Comparison of ENCODE assay signal across 9 cellular contexts in genomic region chr13:40149611-40150283, GRCh38.
A peak's percentile ranks its signal among the peaks of the same experiment; 100 is the strongest.
DNase-seq lines count a peak whose midpoint lies in the region; ATAC-seq and TF ChIP-seq lines count a peak whose summit lies in the region.
"Had no signal": no experiment of that assay in that cellular context is flagged by ENCODE, and none has a peak within 500 bp of the region (broad histone marks: within the 10 kb centered on the region; RNA-seq: fewer than 3 reads in every experiment).

No MANE protein-coding gene starts in this region.

- H3K79me2 ChIP-seq in mammary epithelial cell (ENCODE audit: insufficient read depth, low read length): no peaks in the 10 kb centered on the region

- dilution Hi-C loops in mammary epithelial cell (cut with HindIII; ENCODE audit: low sequenced_read_pairs): no loop called here

- in situ Hi-C loops in mammary epithelial cell (cut with MboI; ENCODE audit: low sequenced_read_pairs in 2 of 2): no loop called here

- peak; percentile 31 for DNase-seq in activated CD4-positive, alpha-beta T cell treated with anti-CD3 and anti-CD28 coated beads for 48 hours
- no peak for DNase-seq in activated CD4-positive, alpha-beta T cell treated with anti-CD3 and anti-CD28 coated beads, Interleukin-2, amount 50 U/mL, for 48 hours
- DNase-seq in mammary epithelial cell: peak; percentile 82
- no peak for DNase-seq in right lobe of liver
- no peak for DNase-seq in testis
- no peak for DNase-seq in activated CD8-positive, alpha-beta memory T cell treated with anti-CD3 and anti-CD28 coated beads for 24 hours
- DNase-seq in COR-L47 (lab: John Stamatoyannopoulos, UW): no peak

- 31% methylated on average over 6 of the region's 6 CpGs for WGBS in mammary epithelial cell (ENCODE audit: low coverage, missing lambda C conversion rate)
- 45% methylated on average over 4 of the region's 6 CpGs for WGBS in right lobe of liver (ENCODE audit: insufficient coverage, low coverage, low lambda C conversion rate, missing lambda C conversion rate)
- WGBS in testis, 2 donors: 36 to 58% methylated on average over 6 of the region's 6 CpGs

- no peak overlapping the region for H3K9ac ChIP-seq in mammary epithelial cell (ENCODE audit: insufficient read depth, low read length)
- H3K9ac ChIP-seq: BLaER1 had no signal

- BruUV-seq in mammary epithelial cell (replicated peaks; lab: Mats Ljungman, UMichigan): no TSS peak

- H3K9me3 ChIP-seq in mammary epithelial cell (replicated peaks; ENCODE audit: insufficient read depth, low read length): no peaks in the 10 kb centered on the region
- no peaks in the 10 kb centered on the region for H3K9me3 ChIP-seq in right lobe of liver
- H3K9me3 ChIP-seq in testis: no peaks in the 10 kb centered on the region
- H3K9me3 ChIP-seq: BLaER1 had no signal

- no peak for TF ChIP-seq POLR2A in right lobe of liver (IDR thresholded peaks at IDR 0.05)
- no peak for TF ChIP-seq POLR2A in testis (IDR thresholded peaks at IDR 0.05)

- ATAC-seq in right lobe of liver (peak; percentile 40 to 75 (median 60)), GM21381 (IDR thresholded peaks at IDR 0.05; ENCODE audit: unreplicated experiment) (no peak)

- no peaks in the 10 kb centered on the region for H3K36me3 ChIP-seq in mammary epithelial cell (ENCODE audit: insufficient read depth, low read length)
- no peaks in the 10 kb centered on the region for H3K36me3 ChIP-seq in right lobe of liver
- no peaks in the 10 kb centered on the region for H3K36me3 ChIP-seq in testis (ENCODE audit: low read depth, missing control alignments)
- H3K36me3 ChIP-seq: BLaER1 had no signal

- H3K4me1 ChIP-seq in mammary epithelial cell (ENCODE audit: insufficient read depth, low read length): peaks cover 7% of the 10 kb centered on the region
- H3K4me1 ChIP-seq in right lobe of liver: peaks cover 0 to 9% (median 0%) of the 10 kb centered on the region in 4 donors
- peaks cover 12% of the 10 kb centered on the region for H3K4me1 ChIP-seq in testis

- H3K27ac ChIP-seq in mammary epithelial cell (ENCODE audit: insufficient read depth, low read depth, low read length) (no peak overlapping the region), right lobe of liver (peak overlapping the region in 2 of 3 donors; percentile 2 to 13), testis (peak overlapping the region; percentile 36 to 39)
- H3K27ac ChIP-seq: BLaER1 had no signal

- H2AFZ ChIP-seq in mammary epithelial cell (ENCODE audit: low read depth, low read length): peak overlapping the region; percentile 64

- TF ChIP-seq CTCF in mammary epithelial cell (conservative IDR thresholded peaks at IDR 0.05 in 1 of 2, IDR thresholded peaks at IDR 0.05 in 1 of 2; ENCODE audit: extremely low read depth in 1 of 2, insufficient read depth in 1 of 2, low read depth in 1 of 2, low read length in 2 of 2) (no peak), right lobe of liver (IDR thresholded peaks at IDR 0.05) (no peak), testis (IDR thresholded peaks at IDR 0.05) (no peak)

- H3K4me3 ChIP-seq in mammary epithelial cell (replicated peaks in 1 of 3; ENCODE audit: insufficient read depth in 1 of 3, low read depth in 2 of 3, low read length in 3 of 3): no peak overlapping the region
- no peak overlapping the region for H3K4me3 ChIP-seq in right lobe of liver
- H3K4me3 ChIP-seq in testis: no peak overlapping the region
- H3K4me3 ChIP-seq: BLaER1 had no signal

- peak overlapping the region; percentile 7 for H3K4me2 ChIP-seq in mammary epithelial cell (ENCODE audit: insufficient read depth, low read depth, low read length)
- H3K4me2 ChIP-seq: BLaER1 had no signal

- intact Hi-C loops in mammary epithelial cell (cut with micrococcal nuclease) (loop anchor here (5.0 kb wide), 2 partner anchors 42 to 72 kb away; no protein-coding TSS in a partner anchor), right lobe of liver (cut with DNase I) (no loop called here), testis (cut with DNase I; ENCODE audit: low total_unique reads) (no loop called here)

- CTCF ChIA-PET in mammary epithelial cell (lab: Charles Lee; ENCODE audit: low non-redundant PET): no interaction called here

- no peaks in the 10 kb centered on the region for H4K20me1 ChIP-seq in mammary epithelial cell (ENCODE audit: insufficient read depth, low read length)
- H4K20me1 ChIP-seq: BLaER1 had no signal

- H3K27me3 ChIP-seq in mammary epithelial cell (ENCODE audit: insufficient read depth, low read length): no peaks in the 10 kb centered on the region
- H3K27me3 ChIP-seq in right lobe of liver: no peaks in the 10 kb centered on the region
- H3K27me3 ChIP-seq in testis: no peaks in the 10 kb centered on the region
- H3K27me3 ChIP-seq: BLaER1 had no signal

Comparison
In these comparisons a context has a peak if more than half of its experiments do, and no peak if none do; other contexts are left out.
1. DNase-seq: peak in activated CD4-positive, alpha-beta T cell treated with anti-CD3 and anti-CD28 coated beads for 48 hours (single experiment) and mammary epithelial cell (single experiment); none in activated CD4-positive, alpha-beta T cell treated with anti-CD3 and anti-CD28 coated beads, Interleukin-2, amount 50 U/mL, for 48 hours (0 of 2), right lobe of liver (0 of 3), testis (single experiment), activated CD8-positive, alpha-beta memory T cell treated with anti-CD3 and anti-CD28 coated beads for 24 hours (single experiment) and COR-L47 (single experiment).